Comparison of ENCODE assay signal across 8 cellular contexts in the genomic region with DNA sequence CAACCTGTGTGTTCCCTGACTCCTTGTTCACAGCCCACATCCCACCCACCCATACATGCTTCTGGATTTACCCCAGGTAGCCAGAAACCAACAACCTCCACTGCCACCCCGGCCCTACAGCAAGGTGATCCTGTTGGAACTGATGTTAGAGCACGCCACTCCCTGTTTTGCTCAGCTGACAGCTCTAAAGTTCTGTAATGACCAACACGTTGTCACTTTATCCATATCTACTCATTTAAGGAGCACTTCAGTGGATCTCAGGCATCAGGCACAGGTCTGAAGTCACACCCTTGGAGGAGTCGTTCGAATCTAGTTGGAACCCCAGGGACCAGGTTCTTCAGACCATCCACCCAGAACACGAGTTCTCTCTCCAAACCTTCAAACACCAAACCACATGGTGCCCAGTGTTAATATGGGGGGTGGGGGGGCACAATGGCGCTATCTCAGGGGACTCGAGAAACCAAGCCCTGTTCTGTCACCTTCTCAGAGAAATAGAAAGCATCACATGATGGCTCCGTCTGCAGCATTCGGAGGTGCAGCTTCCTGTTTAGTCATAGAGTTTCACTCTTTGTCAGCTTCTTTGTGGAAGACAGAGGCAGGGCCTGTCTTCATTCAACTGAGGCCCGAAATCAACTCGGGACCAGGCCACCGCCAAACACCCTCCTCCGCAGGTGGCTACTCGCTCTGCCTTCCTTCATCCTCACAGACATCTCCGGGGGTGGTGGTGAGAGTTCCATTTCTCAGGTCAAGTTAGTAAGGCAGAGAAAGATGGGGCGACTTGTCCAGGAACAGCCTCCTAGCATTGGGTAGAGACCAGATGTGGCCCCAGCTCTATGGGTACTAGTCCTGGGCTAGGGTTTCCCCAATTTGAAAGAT.
DNase-seq lines count a peak whose midpoint lies in the region; ATAC-seq lines count a peak whose summit lies in the region.

No MANE protein-coding gene starts in this region.

- ATAC-seq in HG03520 (IDR thresholded peaks at IDR 0.05; ENCODE audit: unreplicated experiment) = peak; percentile 68

- DNase-seq in activated gamma-delta T cell treated with Interleukin-2 at 50 U/mL for 16 hours = peak; percentile 63
- no peak for DNase-seq in activated gamma-delta T cell (lab: John Stamatoyannopoulos, UW)
- DNase-seq in activated CD8-positive, alpha-beta memory T cell treated with anti-CD3 and anti-CD28 coated beads, Interleukin-2, amount 50 U/mL, for 48 hours = peak; percentile 82
- peak; percentile 69 for DNase-seq in pons (ENCODE audit: low spot score)
- DNase-seq in OCI-M1 (lab: John Stamatoyannopoulos, UW) = no peak
- no peak for DNase-seq in RKO (ENCODE audit: low spot score)
- DNase-seq in NCI-H128 (lab: John Stamatoyannopoulos, UW; ENCODE audit: unreplicated experiment) = no peak

Comparison
In these comparisons a context has a peak if more than half of its experiments do, and no peak if none do; other contexts are left out.
1. DNase-seq: peak in activated gamma-delta T cell treated with Interleukin-2 at 50 U/mL for 16 hours (single experiment), activated CD8-positive, alpha-beta memory T cell treated with anti-CD3 and anti-CD28 coated beads, Interleukin-2, amount 50 U/mL, for 48 hours (single experiment) and pons (single experiment); none in activated gamma-delta T cell (single experiment), OCI-M1 (single experiment), RKO (single experiment) and NCI-H128 (single experiment).